ENCODE assay signal across 21 cellular contexts in genomic region chr10:110620108-110620719, GRCh38.
"Had no signal": no experiment of that assay in that cellular context is flagged by ENCODE, and none has a peak within 500 bp of the region (broad histone marks: within the 10 kb centered on the region; RNA-seq: fewer than 3 reads in every experiment).

No MANE protein-coding gene starts in this region.

- DNase-seq: activated CD4-positive, alpha-beta T cell treated with anti-CD3 and anti-CD28 coated beads, Interleukin-2, amount 50 U/mL, for 1 hour; activated CD8-positive, alpha-beta memory T cell treated with anti-CD3 and anti-CD28 coated beads, Interleukin-2, amount 50 U/mL, for 4 hours; activated effector memory CD4-positive, alpha-beta T cell treated with Interleukin-2 at 50 U/mL for 16 hours; activated naive CD4-positive, alpha-beta T cell treated with anti-CD3 and anti-CD28 coated beads, Interleukin-2, amount 50 U/mL, for 16 hours; activated T-cell treated with anti-CD3 and anti-CD28 coated beads, Interleukin-2, amount 50 U/mL, for 48 hours; aorta; brain microvascular endothelial cell; erythroblast; foreskin melanocyte; glutamatergic neuron; hypothalamus; midbrain; occipital lobe; retina; stimulated activated naive B cell treated with anti-CD40 and anti-IgM and Interleukin-4, amounts not matched to agents 10 μg/mL and 1 μg/mL and 100 μg/mL, for 72 hours; thyroid gland had no signal

- H3K4me3 Mint-ChIP-seq: central memory CD8-positive, alpha-beta T cell; stimulated activated naive B cell treated with anti-CD40 and anti-IgM and Interleukin-4, amounts not matched to agents 10 μg/mL and 1 μg/mL and 100 μg/mL, for 72 hours had no signal

- H3K4me3 ChIP-seq: coronary artery, lung, thyroid gland had no signal

- H3K27me3 ChIP-seq: brain microvascular endothelial cell, thyroid gland had no signal

- H3K36me3 ChIP-seq: brain microvascular endothelial cell, thyroid gland had no signal

- H3K4me1 ChIP-seq: thyroid gland had no signal

- H3K4me1 Mint-ChIP-seq: central memory CD8-positive, alpha-beta T cell had no signal

- H3K9me3 Mint-ChIP-seq: central memory CD8-positive, alpha-beta T cell had no signal

- H3K27ac Mint-ChIP-seq: stimulated activated naive B cell treated with anti-CD40 and anti-IgM and Interleukin-4, amounts not matched to agents 10 μg/mL and 1 μg/mL and 100 μg/mL, for 72 hours had no signal

- H3K27me3 Mint-ChIP-seq: central memory CD8-positive, alpha-beta T cell had no signal

- ATAC-seq: activated CD4-positive, CD25-positive, alpha-beta regulatory T cell treated with anti-CD3 and anti-CD28 coated beads, Interleukin-2, amount 50 U/mL, for 24 hours; left lobe of liver; stimulated activated naive B cell treated with anti-CD40 and anti-IgM and Interleukin-4, amounts not matched to agents 10 μg/mL and 1 μg/mL and 100 μg/mL, for 72 hours had no signal

- H3K36me3 Mint-ChIP-seq: stimulated activated naive B cell treated with anti-CD40 and anti-IgM and Interleukin-4, amounts not matched to agents 10 μg/mL and 1 μg/mL and 100 μg/mL, for 72 hours had no signal

- H3K27ac ChIP-seq: brain microvascular endothelial cell, coronary artery, thyroid gland had no signal

- H3K9me3 ChIP-seq: thyroid gland had no signal
